Comparison of ENCODE assay signal across 8 cellular contexts in genomic region chr2:190578158-190579057, GRCh38. TPM values are rescaled to one million over a fixed set of nuclear protein-coding genes. Genes with fewer than 3 reads are reported as not detected.
DNase-seq lines count a peak whose midpoint lies in the region; ATAC-seq, FAIRE-seq and TF ChIP-seq lines count a peak whose summit lies in the region.

No MANE protein-coding gene starts in this region.

- peak overlapping the region; percentile 77 for H3K4me2 ChIP-seq in keratinocyte (ENCODE audit: control insufficient read depth, extremely low read depth, insufficient read depth, low read depth, low read length)

- no peaks in the 10 kb centered on the region for H3K27me3 ChIP-seq in CD4-positive, CD25-positive, alpha-beta regulatory T cell (ENCODE audit: control insufficient read depth, insufficient read depth, low read length)
- H3K27me3 ChIP-seq in keratinocyte (ENCODE audit: control insufficient read depth, extremely low read depth, insufficient read depth, low read length) (no peaks in the 10 kb centered on the region), tibial artery (no peaks in the 10 kb centered on the region)

- H3K27ac ChIP-seq in CD4-positive, CD25-positive, alpha-beta regulatory T cell (ENCODE audit: insufficient read depth, low read length, poor library complexity, severe bottlenecking): no peak overlapping the region
- H3K27ac ChIP-seq in keratinocyte (ENCODE audit: control insufficient read depth, insufficient read depth, low read length) (peak overlapping the region; percentile 81), tibial artery (peak overlapping the region; percentile 24 to 63)

- H3K9me3 ChIP-seq in CD4-positive, CD25-positive, alpha-beta regulatory T cell (ENCODE audit: control insufficient read depth in 2 of 2, low read length in 2 of 2): no peaks in the 10 kb centered on the region
- H3K9me3 ChIP-seq in keratinocyte (ENCODE audit: control insufficient read depth, low read depth, low read length) (no peaks in the 10 kb centered on the region), tibial artery (no peaks in the 10 kb centered on the region)

- intact Hi-C loops in activated CD8-positive, alpha-beta T cell treated with anti-CD3 and anti-CD28 coated beads for 36 hours (cut with micrococcal nuclease): no loop called here
- intact Hi-C loops in tibial artery (cut with DNase I; ENCODE audit: low total_unique reads): no loop called here

- H3K79me2 ChIP-seq in keratinocyte (ENCODE audit: control insufficient read depth, insufficient read depth, low read length): no peaks in the 10 kb centered on the region

- H3K9me1 ChIP-seq in keratinocyte (ENCODE audit: control insufficient read depth, extremely low read depth, insufficient read depth, low read length): no peaks in the 10 kb centered on the region

- H2AFZ ChIP-seq in keratinocyte (ENCODE audit: control insufficient read depth, low read length): peak overlapping the region; percentile 52

- H3K4me3 Mint-ChIP-seq in CD4-positive, CD25-positive, alpha-beta regulatory T cell: peak overlapping the region in 3 of 4 donors; percentile 3 to 69 (median 11)
- no peak overlapping the region for H3K4me3 Mint-ChIP-seq in activated CD8-positive, alpha-beta T cell treated with anti-CD3 and anti-CD28 coated beads for 36 hours
- H3K4me3 Mint-ChIP-seq in nephron progenitor cell: no peak overlapping the region

- ATAC-seq in CD4-positive, CD25-positive, alpha-beta regulatory T cell (ENCODE audit: low read depth in 2 of 2): peak in 1 of 2 donors; percentile 69
- peak; percentile 72 for ATAC-seq in activated CD8-positive, alpha-beta T cell treated with anti-CD3 and anti-CD28 coated beads for 36 hours
- no peak for ATAC-seq in HG03097 (IDR thresholded peaks at IDR 0.05; ENCODE audit: low FRiP score, unreplicated experiment)

- peak overlapping the region; percentile 58 for H3K9ac ChIP-seq in keratinocyte (ENCODE audit: control insufficient read depth, extremely low read depth, insufficient read depth, low read length)

- peak; percentile 88 for FAIRE-seq in keratinocyte (lab: Jason Lieb, UNC)

- no peaks in the 10 kb centered on the region for H3K36me3 Mint-ChIP-seq in CD4-positive, CD25-positive, alpha-beta regulatory T cell
- H3K36me3 Mint-ChIP-seq in activated CD8-positive, alpha-beta T cell treated with anti-CD3 and anti-CD28 coated beads for 36 hours (ENCODE audit: low read depth): no peaks in the 10 kb centered on the region
- H3K36me3 Mint-ChIP-seq in nephron progenitor cell (ENCODE audit: low read depth): no peaks in the 10 kb centered on the region

- peak overlapping the region in 2 of 3 donors; percentile 58 to 70 for H3K27ac Mint-ChIP-seq in CD4-positive, CD25-positive, alpha-beta regulatory T cell
- H3K27ac Mint-ChIP-seq in activated CD8-positive, alpha-beta T cell treated with anti-CD3 and anti-CD28 coated beads for 36 hours: no peak overlapping the region
- no peak overlapping the region for H3K27ac Mint-ChIP-seq in nephron progenitor cell

- H3K4me1 ChIP-seq in CD4-positive, CD25-positive, alpha-beta regulatory T cell (ENCODE audit: control insufficient read depth, insufficient read depth, low read length, poor library complexity, severe bottlenecking): peaks cover 14% of the 10 kb centered on the region
- H3K4me1 ChIP-seq in keratinocyte (ENCODE audit: control insufficient read depth, extremely low read depth, insufficient read depth, low read length) (peaks cover 50% of the 10 kb centered on the region), tibial artery (peaks cover 0 to 31% (median 13%) of the 10 kb centered on the region in 4 donors)

- H3K36me3 ChIP-seq in CD4-positive, CD25-positive, alpha-beta regulatory T cell (ENCODE audit: control insufficient read depth, insufficient read depth, low read length): no peaks in the 10 kb centered on the region
- H3K36me3 ChIP-seq in keratinocyte (ENCODE audit: control insufficient read depth in 2 of 2, extremely low read depth in 1 of 2, insufficient read depth in 2 of 2, low read length in 2 of 2) (no peaks in the 10 kb centered on the region), tibial artery (no peaks in the 10 kb centered on the region)

- peaks cover 10 to 46% (median 27%) of the 10 kb centered on the region in 4 donors for H3K4me1 Mint-ChIP-seq in CD4-positive, CD25-positive, alpha-beta regulatory T cell
- peaks cover 26% of the 10 kb centered on the region for H3K4me1 Mint-ChIP-seq in activated CD8-positive, alpha-beta T cell treated with anti-CD3 and anti-CD28 coated beads for 36 hours (ENCODE audit: low read depth)
- peaks cover 20% of the 10 kb centered on the region for H3K4me1 Mint-ChIP-seq in nephron progenitor cell

- CTCF ChIA-PET in activated CD8-positive, alpha-beta T cell treated with anti-CD3 and anti-CD28 coated beads for 36 hours (lab: Charles Lee): interaction anchor here (1.2 kb wide), 1 partner anchor 16 kb away, joined by 3 read pairs; no protein-coding TSS in a partner anchor

- H3K4me3 ChIP-seq in CD4-positive, CD25-positive, alpha-beta regulatory T cell (ENCODE audit: low read depth, low read length): no peak overlapping the region
- peak overlapping the region in 1 of 3 experiments; percentile 47 for H3K4me3 ChIP-seq in keratinocyte (ENCODE audit: control insufficient read depth in 2 of 3, extremely low read depth in 1 of 3, insufficient read depth in 2 of 3, low read depth in 1 of 3, low read length in 3 of 3)
- H3K4me3 ChIP-seq in tibial artery: no peak overlapping the region

- H3K9me3 Mint-ChIP-seq in CD4-positive, CD25-positive, alpha-beta regulatory T cell: no peaks in the 10 kb centered on the region
- H3K9me3 Mint-ChIP-seq in activated CD8-positive, alpha-beta T cell treated with anti-CD3 and anti-CD28 coated beads for 36 hours: no peaks in the 10 kb centered on the region
- no peaks in the 10 kb centered on the region for H3K9me3 Mint-ChIP-seq in nephron progenitor cell

- POLR2A ChIA-PET in activated CD8-positive, alpha-beta T cell treated with anti-CD3 and anti-CD28 coated beads for 36 hours (lab: Charles Lee): no interaction called here

- dilution Hi-C loops in keratinocyte (cut with MboI; ENCODE audit: extremely low pct_ligation_motif_present, low sequenced_read_pairs): no loop called here

- H4K20me1 ChIP-seq in keratinocyte (ENCODE audit: control insufficient read depth, extremely low read depth, insufficient read depth, low read length): no peaks in the 10 kb centered on the region

- peak in 1 of 3 donors; percentile 68 for DNase-seq in CD4-positive, CD25-positive, alpha-beta regulatory T cell
- DNase-seq in HS-27A (ENCODE audit: low read depth) (peak; percentile 35), keratinocyte (ENCODE audit: low read depth, low spot score) (no peak), tibial artery (no peak), nephron progenitor cell (no peak), NCI-H524 treated with DMSO at 0.1 percent for 48 hours (lab: John Stamatoyannopoulos, UW) (no peak)
- DNase-seq in activated CD8-positive, alpha-beta T cell treated with anti-CD3 and anti-CD28 coated beads for 36 hours: peak; percentile 14

- no peaks in the 10 kb centered on the region for H3K27me3 Mint-ChIP-seq in CD4-positive, CD25-positive, alpha-beta regulatory T cell
- no peaks in the 10 kb centered on the region for H3K27me3 Mint-ChIP-seq in activated CD8-positive, alpha-beta T cell treated with anti-CD3 and anti-CD28 coated beads for 36 hours
- H3K27me3 Mint-ChIP-seq in nephron progenitor cell (ENCODE audit: low read depth, poor library complexity): no peaks in the 10 kb centered on the region

- TF ChIP-seq CTCF in activated CD8-positive, alpha-beta T cell treated with anti-CD3 and anti-CD28 coated beads for 36 hours (IDR thresholded peaks at IDR 0.05): no peak
- TF ChIP-seq CTCF in keratinocyte (optimal IDR thresholded peaks at IDR 0.05 in 1 of 3, IDR thresholded peaks at IDR 0.05 in 1 of 3, conservative IDR thresholded peaks at IDR 0.05 in 1 of 3; ENCODE audit: extremely low read depth in 1 of 3, insufficient read depth in 2 of 3, low read length in 3 of 3): no peak
- no peak for TF ChIP-seq CTCF in tibial artery (IDR thresholded peaks at IDR 0.05)
- TF ChIP-seq CTCF in nephron progenitor cell (IDR thresholded peaks at IDR 0.05): no peak

RNA-seq across cellular contexts. Expression of gene NEMP2, which starts 43.9 kb away (rescaled TPM):
- total RNA-seq in CD4-positive, CD25-positive, alpha-beta regulatory T cell: 10.7 TPM
- polyA plus RNA-seq in CD4-positive, CD25-positive, alpha-beta regulatory T cell: 10 to 100 TPM; 10.9 to 14.9 (median 14.5) TPM
- total RNA-seq in activated CD8-positive, alpha-beta T cell treated with anti-CD3 and anti-CD28 coated beads for 36 hours: 10 to 100 TPM; 17.2 to 19.5 TPM
- polyA plus RNA-seq in keratinocyte: 1.1 to 2.1 TPM (median 1.9 TPM) in 3 replicates
- 1.2 TPM for polyA plus RNA-seq in keratinocyte (2011; ENCODE audit: low read depth)
- polyA plus RNA-seq in keratinocyte (2011; cell fraction: cytosol; rRNA removed): 0.62 and 0.91 TPM in 2 replicates
- polyA plus RNA-seq in keratinocyte (2011; cell fraction: nucleus; rRNA removed): 1.3 and 1.7 TPM in 2 replicates
- polyA plus RNA-seq in keratinocyte (2012; ENCODE audit: low replicate concordance): 0.61 and 1.7 TPM in 2 replicates
- polyA minus RNA-seq in keratinocyte: 0.49 to 5.1 TPM (median 1.8 TPM) in 3 replicates
- 1.3 TPM for polyA minus RNA-seq in keratinocyte (2011; cell fraction: cytosol; rRNA and poly(A)+ RNA removed)
- polyA minus RNA-seq in keratinocyte (2011; cell fraction: nucleus; rRNA and poly(A)+ RNA removed): 1.1 and 2.9 TPM in 2 replicates

Comparison
In these comparisons a context has a peak if more than half of its experiments do, and no peak if none do; other contexts are left out.
1. DNase-seq: peak in HS-27A (single experiment) and activated CD8-positive, alpha-beta T cell treated with anti-CD3 and anti-CD28 coated beads for 36 hours (single experiment); none in keratinocyte (single experiment), tibial artery (0 of 2), nephron progenitor cell (single experiment) and NCI-H524 treated with DMSO at 0.1 percent for 48 hours (single experiment).
2. H3K27ac Mint-ChIP-seq: peak in CD4-positive, CD25-positive, alpha-beta regulatory T cell (2 of 3); none in activated CD8-positive, alpha-beta T cell treated with anti-CD3 and anti-CD28 coated beads for 36 hours (single experiment) and nephron progenitor cell (single experiment).
3. H3K4me3 Mint-ChIP-seq: peak in CD4-positive, CD25-positive, alpha-beta regulatory T cell (3 of 4); none in activated CD8-positive, alpha-beta T cell treated with anti-CD3 and anti-CD28 coated beads for 36 hours (single experiment) and nephron progenitor cell (single experiment).